Comparison of ENCODE assay signal across 27 cellular contexts in genomic region chr3:183594636-183595035, GRCh38. TPM values are rescaled to one million over a fixed set of nuclear protein-coding genes. Genes with fewer than 3 reads are reported as not detected.
DNase-seq lines count a peak whose midpoint lies in the region; TF ChIP-seq lines count a peak whose summit lies in the region.
"Had no signal": no experiment of that assay in that cellular context is flagged by ENCODE, and none has a peak within 500 bp of the region (broad histone marks: within the 10 kb centered on the region; RNA-seq: fewer than 3 reads in every experiment).

No MANE protein-coding gene starts in this region.

- H2AFZ ChIP-seq in OCI-LY7 (ENCODE audit: low read length) (peak overlapping the region; percentile 46; the same call in 1 of the 2 replicates), trophoblast cell (ENCODE audit: insufficient read depth, low read length, poor library complexity) (no peak overlapping the region)

- H3K9me3 ChIP-seq in OCI-LY7 (ENCODE audit: low read length) (peaks cover 36% of the 10 kb centered on the region), trophoblast cell (ENCODE audit: insufficient read depth, low read depth, low read length) (no peaks in the 10 kb centered on the region)
- H3K9me3 ChIP-seq: BE2C had no signal

- peaks cover 58% of the 10 kb centered on the region for H3K4me1 ChIP-seq in OCI-LY7 (ENCODE audit: insufficient read depth, low read length, poor library complexity, severe bottlenecking)
- no peaks in the 10 kb centered on the region for H3K4me1 ChIP-seq in trophoblast cell (ENCODE audit: control insufficient read depth in 1 of 2, insufficient read depth in 2 of 2, low read length in 2 of 2)
- H3K4me1 ChIP-seq: BE2C had no signal

- no peak for TF ChIP-seq CTCF in OCI-LY7 (conservative IDR thresholded peaks at IDR 0.05; ENCODE audit: low read length)
- TF ChIP-seq CTCF in neural crest cell (conservative IDR thresholded peaks at IDR 0.05) = no peak
- TF ChIP-seq CTCF in MCF 10A (IDR thresholded peaks at IDR 0.05; ENCODE audit: unreplicated experiment) = no peak

- no peak overlapping the region for H4K12ac ChIP-seq in trophoblast cell (ENCODE audit: low read depth, low read length)

- no peak overlapping the region for H2BK5ac ChIP-seq in trophoblast cell (ENCODE audit: low read depth, low read length, poor library complexity)

- no peak overlapping the region for H3K9ac ChIP-seq in trophoblast cell (ENCODE audit: low read length)
- H3K9ac ChIP-seq: BLaER1 had no signal

- POLR2A ChIA-PET in OCI-LY7 (lab: Charles Lee) (interaction anchor here (0.7 to 12.0 kb wide), 9 partner anchors 10 to 516 kb away, joined by 3 to 265 read pairs (median 4); partner anchors contain the start of genes KLHL24 and YEATS2), MCF 10A (lab: Yijun Ruan, JAX) (no interaction called here)

- H3K4me3 ChIP-seq in OCI-LY7 (ENCODE audit: low read depth, low read length, poor library complexity, severe bottlenecking) = no peak overlapping the region
- H3K4me3 ChIP-seq in trophoblast cell (ENCODE audit: low read depth, low read length) = no peak overlapping the region
- H3K4me3 ChIP-seq: BLaER1, GM12878 had no signal

- H3K79me2 ChIP-seq in OCI-LY7 (ENCODE audit: insufficient read depth, low read depth, low read length) (0 out of 2 replicates have a peak, but pooled peaks cover 4% of the 10 kb centered on the region), trophoblast cell (ENCODE audit: control insufficient read depth, insufficient read depth, low read length, poor library complexity) (no peaks in the 10 kb centered on the region)

- H3K4me1 Mint-ChIP-seq in neural crest cell (peaks cover 6% of the 10 kb centered on the region), MCF 10A (ENCODE audit: insufficient read depth, unreplicated experiment) (no peaks in the 10 kb centered on the region)

- H3K4me2 ChIP-seq in OCI-LY7 (ENCODE audit: low read length) = no peak overlapping the region
- no peak overlapping the region for H3K4me2 ChIP-seq in trophoblast cell (ENCODE audit: low read length)
- H3K4me2 ChIP-seq: BLaER1 had no signal

- no peak overlapping the region for H4K8ac ChIP-seq in trophoblast cell (ENCODE audit: low read depth, low read length)

- WGBS in trophoblast cell (ENCODE audit: extremely low coverage, insufficient coverage, insufficient read length) = no CpG with 5 or more reads among the region's 2 CpGs

- H3K23ac ChIP-seq in trophoblast cell (ENCODE audit: low read length) = no peak overlapping the region

- H3K27ac Mint-ChIP-seq in neural crest cell (ENCODE audit: unreplicated experiment) (peak overlapping the region; percentile 60), MCF 10A (ENCODE audit: low read depth, unreplicated experiment) (no peak overlapping the region)
- H3K27ac Mint-ChIP-seq: CD14-positive monocyte; CD4-positive, alpha-beta memory T cell; CD4-positive, CD25-positive, alpha-beta regulatory T cell had no signal

- no peak overlapping the region for H2BK12ac ChIP-seq in trophoblast cell (ENCODE audit: low read length)

- H3K36me3 ChIP-seq in OCI-LY7 (ENCODE audit: insufficient read depth, low read length) = peaks cover 4% of the 10 kb centered on the region; the same call in 1 of the 2 replicates
- H3K36me3 ChIP-seq in trophoblast cell (ENCODE audit: control insufficient read depth in 1 of 2, insufficient read depth in 2 of 2, low read length in 2 of 2) = no peaks in the 10 kb centered on the region
- H3K36me3 ChIP-seq: BE2C, BLaER1 had no signal

- no peak overlapping the region for H2AK5ac ChIP-seq in trophoblast cell (ENCODE audit: low read length)

- no peaks in the 10 kb centered on the region for H4K20me1 ChIP-seq in OCI-LY7 (ENCODE audit: insufficient read depth, low read length)
- H4K20me1 ChIP-seq: BLaER1 had no signal

- no peak overlapping the region for H3K14ac ChIP-seq in trophoblast cell (ENCODE audit: low read length)

- H3K9me2 ChIP-seq in OCI-LY7 (ENCODE audit: insufficient read depth, low read length) = no peaks in the 10 kb centered on the region

- no peaks in the 10 kb centered on the region for H3K27me3 ChIP-seq in trophoblast cell (ENCODE audit: insufficient read depth, low read length)
- H3K27me3 ChIP-seq: BE2C, BLaER1 had no signal

- BruUV-seq in OCI-LY7 (replicated peaks; lab: Mats Ljungman, UMichigan) (no TSS peak), MCF 10A (replicated peaks; lab: Mats Ljungman, UMichigan) (no TSS peak)

- no peak overlapping the region for H4K91ac ChIP-seq in trophoblast cell (ENCODE audit: low read depth, low read length)

- H3K18ac ChIP-seq in trophoblast cell (ENCODE audit: low read length) = no peak overlapping the region

- DNase-seq in OCI-LY7 (ENCODE audit: low spot score) (no peak), neural crest cell (ENCODE audit: low read depth, low spot score) (no peak), trophoblast cell (peak; percentile 63 to 83), MCF 10A (ENCODE audit: unreplicated experiment) (no peak)
- no peak for DNase-seq in activated CD8-positive, alpha-beta memory T cell treated with anti-CD3 and anti-CD28 coated beads, Interleukin-2, amount 50 U/mL, for 48 hours
- DNase-seq: ACHN; BE2C; C1 segment of cervical spinal cord; CD4-positive, alpha-beta memory T cell; CD4-positive, CD25-positive, alpha-beta regulatory T cell; CD8-positive, alpha-beta memory T cell; COR-L47; DMS 273 treated with DMSO at 0.1 percent for 48 hours; DMS153; DMS53; DMS79; DND-41; EL; GDM1 had no signal

- no peak overlapping the region for H2BK120ac ChIP-seq in trophoblast cell (ENCODE audit: insufficient read depth, low read length, poor library complexity)

- H3K36me3 Mint-ChIP-seq in neural crest cell (ENCODE audit: low read depth) (peaks cover 2% of the 10 kb centered on the region), MCF 10A (ENCODE audit: insufficient read depth, unreplicated experiment) (no peaks in the 10 kb centered on the region)

- CTCF ChIA-PET in OCI-LY7 (lab: Charles Lee; ENCODE audit: unreplicated experiment) (interaction anchor here (0.8 kb wide), 1 partner anchor 10 kb away, joined by 4 read pairs; no protein-coding TSS in a partner anchor), MCF 10A (lab: Yijun Ruan, JAX) (no interaction called here)

- intact Hi-C loops in OCI-LY7 (cut with micrococcal nuclease; ENCODE audit: unreplicated experiment) = no loop called here
- intact Hi-C loops in MCF 10A (cut with micrococcal nuclease) = no loop called here

- peaks cover 15% of the 10 kb centered on the region for H3K9me3 Mint-ChIP-seq in neural crest cell
- peaks cover 11% of the 10 kb centered on the region for H3K9me3 Mint-ChIP-seq in MCF 10A (ENCODE audit: unreplicated experiment)

- H3K79me1 ChIP-seq in trophoblast cell (ENCODE audit: low read length) = no peaks in the 10 kb centered on the region

- H3K4me3 Mint-ChIP-seq in neural crest cell (no peak overlapping the region), MCF 10A (ENCODE audit: unreplicated experiment) (no peak overlapping the region)
- H3K4me3 Mint-ChIP-seq: CD14-positive monocyte; CD4-positive, alpha-beta memory T cell; CD4-positive, CD25-positive, alpha-beta regulatory T cell; CD8-positive, alpha-beta memory T cell had no signal

- H3K4ac ChIP-seq in trophoblast cell (ENCODE audit: low read depth, low read length) = no peak overlapping the region

- H3K27me3 Mint-ChIP-seq in neural crest cell (ENCODE audit: low read depth) = no peaks in the 10 kb centered on the region
- H3K27me3 Mint-ChIP-seq in MCF 10A (ENCODE audit: insufficient read depth, unreplicated experiment) = no peaks in the 10 kb centered on the region
- H3K27me3 Mint-ChIP-seq: CD4-positive, alpha-beta memory T cell; CD8-positive, alpha-beta memory T cell had no signal

- H3K27ac ChIP-seq in OCI-LY7 (ENCODE audit: low read depth, low read length, poor library complexity, severe bottlenecking) = peak overlapping the region; percentile 35
- H3K27ac ChIP-seq in trophoblast cell (ENCODE audit: low read depth, low read length) = no peak overlapping the region
- H3K27ac ChIP-seq: 22Rv1, BLaER1 had no signal

RNA-seq across cellular contexts. Expression of gene KLHL6, which starts 39.1 kb away (rescaled TPM):
- total RNA-seq in OCI-LY7 (2014; rRNA removed; shearing (Covaris generic)) = 143 TPM in 2 replicates
- total RNA-seq in OCI-LY7 (2022) (169 and 191 TPM in 2 replicates), neural crest cell (0.11 and 0.12 TPM in 2 replicates), MCF 10A (2022) (not detected in 2 replicates)
- polyA plus RNA-seq in trophoblast cell (2013) = 0.01 TPM in 2 replicates
- total RNA-seq: A673, Daoy, G401 had no signal
- polyA plus RNA-seq: AG04450 had no signal

RNA-seq across cellular contexts. Expression of gene KLHL24, which starts 40.8 kb away (rescaled TPM):
- total RNA-seq in OCI-LY7 (2014; rRNA removed; shearing (Covaris generic)) = 37.8 and 45.8 TPM in 2 replicates
- total RNA-seq in OCI-LY7 (2022) (34.0 and 53.0 TPM in 2 replicates), neural crest cell (19.0 and 23.7 TPM in 2 replicates), MCF 10A (2022) (13.0 and 17.3 TPM in 2 replicates)
- polyA plus RNA-seq in trophoblast cell (2013) = 16.1 and 16.2 TPM in 2 replicates

Comparison
In these comparisons a context has a peak if more than half of its experiments do, and no peak if none do; other contexts are left out.
1. DNase-seq: peak in trophoblast cell (2 of 2); none in OCI-LY7 (single experiment), neural crest cell (single experiment), activated CD8-positive, alpha-beta memory T cell treated with anti-CD3 and anti-CD28 coated beads, Interleukin-2, amount 50 U/mL, for 48 hours (single experiment) and MCF 10A (single experiment).
2. RNA of gene KLHL6, which starts 39.1 kb away (total RNA-seq): 143 to 191 TPM in OCI-LY7; 0.11 to 0.12 TPM in neural crest cell and not detected in MCF 10A; every median in the first group is over 100 times any median in the second.